ENCODE assay signal across 8 cellular contexts in the genomic region with DNA sequence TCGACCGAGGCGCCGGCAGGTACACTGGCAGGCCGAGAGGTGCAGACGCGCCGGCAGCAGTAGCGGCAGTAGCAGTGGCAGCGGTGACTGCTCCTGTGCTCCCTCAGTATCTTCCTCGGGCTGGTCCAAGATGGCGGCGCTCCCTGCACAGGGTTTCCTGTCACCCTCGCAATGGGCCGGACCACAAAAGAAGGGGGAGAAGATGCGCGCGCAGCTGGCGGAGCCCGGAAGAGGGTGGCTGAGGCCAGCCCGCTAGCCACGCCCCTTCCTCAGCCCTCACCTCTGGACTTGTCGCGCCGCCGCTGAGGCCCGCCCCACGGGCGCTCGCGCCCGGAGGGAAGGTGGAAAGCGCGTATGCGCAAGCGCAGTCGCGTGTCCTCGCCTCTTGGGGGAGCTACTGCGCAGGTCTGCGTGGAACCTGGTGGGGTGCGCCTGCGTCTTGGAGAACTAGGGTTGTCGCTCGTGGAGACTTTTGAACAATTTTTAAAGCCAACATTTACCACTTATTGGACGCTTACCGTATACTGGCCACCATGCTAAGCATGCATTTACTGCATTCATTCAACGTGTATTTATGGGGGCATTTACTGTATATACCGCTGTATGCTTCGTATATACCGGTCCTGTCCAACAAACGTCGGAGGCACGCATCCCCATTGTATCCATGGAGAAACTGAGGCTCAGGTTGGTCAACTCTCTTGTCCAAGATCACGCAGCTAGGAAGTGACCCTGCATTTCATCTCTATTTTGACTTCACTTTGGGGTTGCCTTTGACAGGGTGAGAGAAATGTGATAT. TPM values are rescaled to one million over a fixed set of nuclear protein-coding genes. Genes with fewer than 3 reads are reported as not detected.
DNase-seq lines count a peak whose midpoint lies in the region; ATAC-seq and TF ChIP-seq lines count a peak whose summit lies in the region.

TSS of gene RAB14 (minus strand) at position 132 of the 796 bp plus-strand sequence. CDS start 8,457 bp downstream, outside the sequence.

- intact Hi-C loops in ascending aorta (cut with DNase I) (loop anchor here (5.0 kb wide), 1 partner anchor 335 kb away; no protein-coding TSS in a partner anchor), right cardiac atrium (cut with DNase I) (no loop called here), vagina (cut with DNase I) (no loop called here)

- H3K9me3 ChIP-seq in ascending aorta (no peaks in the 10 kb centered on the region), right cardiac atrium (ENCODE audit: control insufficient read depth, low read length) (no peaks in the 10 kb centered on the region), vagina (no peaks in the 10 kb centered on the region)

- no peaks in the 10 kb centered on the region for H3K27me3 Mint-ChIP-seq in T-helper 2 cell treated with Interferon-gamma antibody and Interleukin-4, amounts not matched to agents 5 μg/mL and 100 μg/mL, for 36 hours (ENCODE audit: low read depth)

- H3K27me3 ChIP-seq in ascending aorta: no peaks in the 10 kb centered on the region
- no peaks in the 10 kb centered on the region for H3K27me3 ChIP-seq in right cardiac atrium (ENCODE audit: control insufficient read depth, insufficient read depth)
- H3K27me3 ChIP-seq in vagina: no peaks in the 10 kb centered on the region

- H3K4me3 ChIP-seq in ascending aorta (peak within 1 kb of the TSS; percentile 75 to 87), right cardiac atrium (ENCODE audit: low read length) (peak within 1 kb of the TSS; percentile 86), vagina (peak within 1 kb of the TSS; percentile 81 to 95)

- TF ChIP-seq POLR2A in GM18505 (IDR thresholded peaks at IDR 0.05; ENCODE audit: borderline replicate concordance, extremely low read depth, insufficient read depth, insufficient read length) (peak; percentile 88), vagina (IDR thresholded peaks at IDR 0.05) (peak in 1 of 2 donors; percentile 68)

- H3K36me3 Mint-ChIP-seq in T-helper 2 cell treated with Interferon-gamma antibody and Interleukin-4, amounts not matched to agents 5 μg/mL and 100 μg/mL, for 36 hours (ENCODE audit: low read depth): peaks cover 16% of the 10 kb centered on the region

- H3K4me1 ChIP-seq in ascending aorta (peaks cover 0 to 20% of the 10 kb centered on the region in 2 donors), right cardiac atrium (ENCODE audit: control insufficient read depth, insufficient read depth, low read length) (peaks cover 4% of the 10 kb centered on the region), vagina (peaks cover 44% of the 10 kb centered on the region)

- ATAC-seq in GM18505 (IDR thresholded peaks at IDR 0.05; ENCODE audit: unreplicated experiment) (peak; percentile 84), HG02973 (IDR thresholded peaks at IDR 0.05; ENCODE audit: unreplicated experiment) (peak; percentile 74), right cardiac atrium (peak; percentile 96 to 97)

- DNase-seq in NCI-H1930 (lab: John Stamatoyannopoulos, UW): peak; percentile 98
- peak; percentile 100 for DNase-seq in T-helper 2 cell treated with Interferon-gamma antibody and Interleukin-4, amounts not matched to agents 5 μg/mL and 100 μg/mL, for 36 hours (ENCODE audit: low spot score)
- peak; percentile 98 to 100 for DNase-seq in ascending aorta (ENCODE audit: low spot score in 2 of 2)
- DNase-seq in right cardiac atrium: peak; percentile 100
- DNase-seq in putamen (ENCODE audit: low spot score): peak; percentile 99
- DNase-seq in vagina (ENCODE audit: extremely low spot score in 2 of 2): peak; percentile 99

- 4% methylated on average over 55 of the region's 55 CpGs for WGBS in right cardiac atrium

- no peaks in the 10 kb centered on the region for H3K9me3 Mint-ChIP-seq in T-helper 2 cell treated with Interferon-gamma antibody and Interleukin-4, amounts not matched to agents 5 μg/mL and 100 μg/mL, for 36 hours

- H3K4me3 Mint-ChIP-seq in T-helper 2 cell treated with Interferon-gamma antibody and Interleukin-4, amounts not matched to agents 5 μg/mL and 100 μg/mL, for 36 hours: peak within 1 kb of the TSS; percentile 91

- peak within 1 kb of the TSS; percentile 90 for H3K27ac Mint-ChIP-seq in T-helper 2 cell treated with Interferon-gamma antibody and Interleukin-4, amounts not matched to agents 5 μg/mL and 100 μg/mL, for 36 hours

- TF ChIP-seq CTCF in ascending aorta (IDR thresholded peaks at IDR 0.05) (peak; percentile 44 to 54 (median 53)), vagina (IDR thresholded peaks at IDR 0.05) (peak in 2 of 3 experiments; percentile 19 to 38)

- H3K36me3 ChIP-seq in ascending aorta (no peaks in the 10 kb centered on the region), vagina (no peaks in the 10 kb centered on the region)

- H3K27ac ChIP-seq in ascending aorta: peak within 1 kb of the TSS; percentile 90 to 96
- H3K27ac ChIP-seq in right cardiac atrium (ENCODE audit: low read length): peak within 1 kb of the TSS; percentile 91
- H3K27ac ChIP-seq in vagina: peak within 1 kb of the TSS; percentile 97

- peaks cover 40% of the 10 kb centered on the region for H3K4me1 Mint-ChIP-seq in T-helper 2 cell treated with Interferon-gamma antibody and Interleukin-4, amounts not matched to agents 5 μg/mL and 100 μg/mL, for 36 hours (ENCODE audit: low read depth)

RNA-seq across cellular contexts. Expression of gene RAB14, which starts in this region (rescaled TPM):
- 18.2 TPM for total RNA-seq in ascending aorta
- 10 to 100 TPM; 45.3 to 57.3 (median 48.2) TPM for total RNA-seq in right cardiac atrium
- 22.9 TPM for polyA plus RNA-seq in right cardiac atrium
- 29.0 TPM for total RNA-seq in vagina

Comparison
In these comparisons a context has a peak if more than half of its experiments do, and no peak if none do; other contexts are left out.
1. Peak in every context shown above with its lines: DNase-seq, ATAC-seq, H3K4me3 ChIP-seq and H3K27ac ChIP-seq.